In the genomic region with DNA sequence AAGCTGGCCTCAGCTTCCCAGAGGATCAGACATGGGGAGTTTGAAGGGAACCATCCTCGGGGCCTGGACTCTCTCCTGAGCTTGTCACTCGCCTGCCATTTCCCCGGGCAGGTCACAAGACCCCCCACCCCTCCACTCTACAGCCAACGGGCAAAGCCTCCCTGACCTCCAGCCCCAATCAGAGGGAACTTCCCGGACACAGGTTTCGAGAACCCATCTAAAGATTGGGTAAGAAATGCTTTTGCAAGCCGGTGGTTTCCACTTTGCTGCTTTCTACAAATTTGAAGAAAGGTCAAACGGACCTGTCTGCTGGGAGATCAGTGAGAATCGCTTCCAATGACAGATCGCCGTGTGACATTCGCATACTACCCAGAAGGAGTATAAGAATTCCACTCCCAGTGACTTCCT, we compare ENCODE assay signal across 9 cellular contexts.
DNase-seq lines count a peak whose midpoint lies in the region; ATAC-seq and TF ChIP-seq lines count a peak whose summit lies in the region.
"Had no signal": no experiment of that assay in that cellular context is flagged by ENCODE, and none has a peak within 500 bp of the region (broad histone marks: within the 10 kb centered on the region; RNA-seq: fewer than 3 reads in every experiment).

No MANE protein-coding gene starts in this region.

- no peak overlapping the region for H2BK5ac ChIP-seq in trophoblast cell (ENCODE audit: low read depth, low read length, poor library complexity)

- no peaks in the 10 kb centered on the region for H3K79me2 ChIP-seq in trophoblast cell (ENCODE audit: control insufficient read depth, insufficient read depth, low read length, poor library complexity)
- H3K79me2 ChIP-seq: parathyroid adenoma had no signal

- H4K8ac ChIP-seq in trophoblast cell (ENCODE audit: low read depth, low read length) = no peak overlapping the region

- H3K14ac ChIP-seq in trophoblast cell (ENCODE audit: low read length) = no peak overlapping the region

- no peak overlapping the region for H2BK120ac ChIP-seq in trophoblast cell (ENCODE audit: insufficient read depth, low read length, poor library complexity)

- no peak overlapping the region for H2BK12ac ChIP-seq in trophoblast cell (ENCODE audit: low read length)

- no peak overlapping the region for H3K4ac ChIP-seq in trophoblast cell (ENCODE audit: low read depth, low read length)

- H2AK5ac ChIP-seq in trophoblast cell (ENCODE audit: low read length) = no peak overlapping the region

- H3K9ac ChIP-seq in trophoblast cell (ENCODE audit: low read length) = no peak overlapping the region
- H3K9ac ChIP-seq: parathyroid adenoma had no signal

- H3K79me1 ChIP-seq in trophoblast cell (ENCODE audit: low read length) = peaks cover 2% of the 10 kb centered on the region

- H3K27ac ChIP-seq in trophoblast cell (ENCODE audit: low read depth, low read length) (no peak overlapping the region), foreskin keratinocyte (no peak overlapping the region)
- H3K27ac ChIP-seq: parathyroid adenoma had no signal

- no peak overlapping the region for H2AFZ ChIP-seq in trophoblast cell (ENCODE audit: insufficient read depth, low read length, poor library complexity)
- H2AFZ ChIP-seq: parathyroid adenoma had no signal

- H3K27me3 ChIP-seq in trophoblast cell (ENCODE audit: insufficient read depth, low read length) (no peaks in the 10 kb centered on the region), foreskin keratinocyte (no peaks in the 10 kb centered on the region)

- H4K12ac ChIP-seq in trophoblast cell (ENCODE audit: low read depth, low read length) = no peak overlapping the region

- no peak overlapping the region for H3K4me2 ChIP-seq in trophoblast cell (ENCODE audit: low read length)

- no peak overlapping the region for H3K18ac ChIP-seq in trophoblast cell (ENCODE audit: low read length)

- H4K91ac ChIP-seq in trophoblast cell (ENCODE audit: low read depth, low read length) = no peak overlapping the region

- no peak overlapping the region for H3K23ac ChIP-seq in trophoblast cell (ENCODE audit: low read length)

- H3K4me1 ChIP-seq in trophoblast cell (ENCODE audit: control insufficient read depth in 1 of 2, insufficient read depth in 2 of 2, low read length in 2 of 2) = no peaks in the 10 kb centered on the region
- H3K4me1 ChIP-seq in foreskin keratinocyte = peaks cover 5% of the 10 kb centered on the region
- H3K4me1 ChIP-seq: parathyroid adenoma had no signal

- ATAC-seq in HG03045 (IDR thresholded peaks at IDR 0.05; ENCODE audit: unreplicated experiment) (peak; percentile 14), foreskin keratinocyte (no peak)

- no CpG with 5 or more reads among the region's 12 CpGs for WGBS in trophoblast cell (ENCODE audit: extremely low coverage, insufficient coverage, insufficient read length)

- TF ChIP-seq CTCF in foreskin keratinocyte (conservative IDR thresholded peaks at IDR 0.05) = no peak

- H3K36me3 ChIP-seq in trophoblast cell (ENCODE audit: control insufficient read depth in 1 of 2, insufficient read depth in 2 of 2, low read length in 2 of 2) = no peaks in the 10 kb centered on the region

- peak; percentile 35 for DNase-seq in stimulated activated CD4-positive, alpha-beta T cell treated with anti-CD3 and anti-CD28 coated beads, Interleukin-4, amount 100 ng/mL, for 24 hours
- no peak for DNase-seq in stimulated activated CD4-positive, alpha-beta T cell treated with anti-CD3 and anti-CD28 coated beads, Interleukin-4, amount 100 ng/mL, for 1 hour
- peak; percentile 71 for DNase-seq in activated T-cell treated with anti-CD3 and anti-CD28 coated beads, Interleukin-2, amount 50 U/mL, for 48 hours
- DNase-seq in trophoblast cell = peak; percentile 56 to 67
- DNase-seq in Ammon's horn (ENCODE audit: low spot score) = no peak
- DNase-seq in foreskin keratinocyte = no peak
- DNase-seq in medulla oblongata (ENCODE audit: extremely low spot score) = no peak

- no peak overlapping the region for H3K4me3 ChIP-seq in trophoblast cell (ENCODE audit: low read depth, low read length)

- peaks cover 8% of the 10 kb centered on the region for H3K9me3 ChIP-seq in trophoblast cell (ENCODE audit: insufficient read depth, low read depth, low read length)

Comparison
In these comparisons a context has a peak if more than half of its experiments do, and no peak if none do; other contexts are left out.
1. DNase-seq: peak in stimulated activated CD4-positive, alpha-beta T cell treated with anti-CD3 and anti-CD28 coated beads, Interleukin-4, amount 100 ng/mL, for 24 hours (single experiment), activated T-cell treated with anti-CD3 and anti-CD28 coated beads, Interleukin-2, amount 50 U/mL, for 48 hours (2 of 2) and trophoblast cell (2 of 2); none in stimulated activated CD4-positive, alpha-beta T cell treated with anti-CD3 and anti-CD28 coated beads, Interleukin-4, amount 100 ng/mL, for 1 hour (single experiment), Ammon's horn (single experiment), foreskin keratinocyte (0 of 2) and medulla oblongata (single experiment).